10 cellular contexts compared by ENCODE assay signal in genomic region chr5:112366987-112367386, GRCh38. TPM values are rescaled to one million over a fixed set of nuclear protein-coding genes. Genes with fewer than 3 reads are reported as not detected.
A peak's percentile ranks its signal among the peaks of the same experiment; 100 is the strongest.
DNase-seq lines count a peak whose midpoint lies in the region; ATAC-seq and TF ChIP-seq lines count a peak whose summit lies in the region.
"Had no signal": no experiment of that assay in that cellular context is flagged by ENCODE, and none has a peak within 500 bp of the region (broad histone marks: within the 10 kb centered on the region; RNA-seq: fewer than 3 reads in every experiment).

No MANE protein-coding gene starts in this region.

- ATAC-seq in GM19463 (IDR thresholded peaks at IDR 0.05; ENCODE audit: unreplicated experiment) (peak; percentile 53), HG02981 (IDR thresholded peaks at IDR 0.05; ENCODE audit: unreplicated experiment) (no peak), left colon (no peak)
- ATAC-seq: gastroesophageal sphincter had no signal

- H3K4me1 ChIP-seq in prostate gland (replicated peaks): no peaks in the 10 kb centered on the region
- H3K4me1 ChIP-seq in stomach: no peaks in the 10 kb centered on the region
- H3K4me1 ChIP-seq: gastroesophageal sphincter, spleen had no signal

- DNase-seq in BJ (ENCODE audit: low read depth) (no peak), RKO (ENCODE audit: low spot score) (peak; percentile 32), iPS-NIHi11 (ENCODE audit: low spot score) (peak; percentile 69), prostate gland (ENCODE audit: low spot score) (no peak), stomach (no peak), left colon (no peak)
- DNase-seq: spleen had no signal

- H3K27ac ChIP-seq in prostate gland (no peak overlapping the region), stomach (no peak overlapping the region)
- H3K27ac ChIP-seq: gastroesophageal sphincter, spleen had no signal

- H3K36me3 ChIP-seq in BJ (ENCODE audit: control insufficient read depth, insufficient read depth, low read length) (no peaks in the 10 kb centered on the region), prostate gland (no peaks in the 10 kb centered on the region), stomach (no peaks in the 10 kb centered on the region)
- H3K36me3 ChIP-seq: gastroesophageal sphincter, spleen had no signal

- CTCF ChIA-PET in BJ (lab: Yijun Ruan, JAX): interaction anchor here (0.7 kb wide), 1 partner anchor 10 kb away, joined by 4 read pairs; no protein-coding TSS in a partner anchor

- H3K4me3 ChIP-seq in BJ (ENCODE audit: low read depth, low read length) (no peak overlapping the region), prostate gland (no peak overlapping the region), stomach (no peak overlapping the region)
- H3K4me3 ChIP-seq: gastroesophageal sphincter, spleen had no signal

- POLR2A ChIA-PET in BJ (lab: Charles Lee): no interaction called here

- no peak for TF ChIP-seq EP300 in stomach (IDR thresholded peaks at IDR 0.05)

- intact Hi-C loops in prostate gland (cut with DNase I): no loop called here
- intact Hi-C loops in stomach (cut with DNase I; ENCODE audit: low total_unique reads): no loop called here
- intact Hi-C loops in left colon (cut with DNase I, micrococcal nuclease): no loop called here

- TF ChIP-seq CTCF in BJ (IDR thresholded peaks at IDR 0.05; ENCODE audit: insufficient read depth, low read depth, low read length) (peak; percentile 27; the same call in 1 of the 2 replicates), prostate gland (IDR thresholded peaks at IDR 0.05) (no peak), stomach (IDR thresholded peaks at IDR 0.05) (peak in 1 of 7 experiments; percentile 12)

- H3K27me3 ChIP-seq in BJ (ENCODE audit: control insufficient read depth, insufficient read depth, low read length): no peaks in the 10 kb centered on the region
- H3K27me3 ChIP-seq in prostate gland (replicated peaks; ENCODE audit: insufficient read depth): no peaks in the 10 kb centered on the region
- H3K27me3 ChIP-seq in stomach: no peaks in the 10 kb centered on the region
- H3K27me3 ChIP-seq: gastroesophageal sphincter, spleen had no signal

- TF ChIP-seq POLR2A in prostate gland (IDR thresholded peaks at IDR 0.05): no peak
- TF ChIP-seq POLR2A in stomach (IDR thresholded peaks at IDR 0.05): no peak

- H3K9me3 ChIP-seq in prostate gland (no peaks in the 10 kb centered on the region), stomach (no peaks in the 10 kb centered on the region)
- H3K9me3 ChIP-seq: gastroesophageal sphincter, spleen had no signal

- 56% methylated on average over 2 of the region's 2 CpGs for WGBS in prostate gland
- 32 to 53% (median 48%) methylated on average over 2 of the region's 2 CpGs for WGBS in stomach, 5 donors

RNA-seq across cellular contexts. Expression of gene EPB41L4A, which starts 52.1 kb away (rescaled TPM):
- 0.04 and 0.05 TPM in 2 replicates for polyA plus RNA-seq in BJ (2011; rRNA removed)
- 0.10 and 0.38 TPM in 2 replicates for polyA minus RNA-seq in BJ (2011; rRNA and poly(A)+ RNA removed)
- total RNA-seq in prostate gland: 10 to 100 TPM; 23.0 to 37.5 TPM
- total RNA-seq in stomach: 10 to 100 TPM in 4 of 5 donors, 1 to 10 TPM in 1; 9.8 to 77.6 (median 19.3) TPM
- polyA plus RNA-seq in stomach: 1 to 10 TPM; 4.4 to 7.0 (median 5.5) TPM
- total RNA-seq in left colon: 10 to 100 TPM; 10.2 to 34.0 TPM

Comparison
In these comparisons a context has a peak if more than half of its experiments do, and no peak if none do; other contexts are left out.
1. DNase-seq: peak in RKO (single experiment) and iPS-NIHi11 (single experiment); none in BJ (single experiment), prostate gland (single experiment), stomach (single experiment) and left colon (0 of 2).